Comparison of ENCODE assay signal across 2 cellular contexts in genomic region chr16:3348547-3349167, GRCh38.
TF ChIP-seq lines count a peak whose summit lies in the region.

No MANE protein-coding gene starts in this region.

TF ChIP-seq in K562, 482 proteins besides CTCF, POLR2A, EP300 and RAD21 (continues in another document):
- TF ChIP-seq NONO (IDR thresholded peaks at IDR 0.05; ENCODE audit: low read depth in 2 of 2, low read length in 1 of 2) (peak in 1 of 2 experiments; percentile 80; a peak in 1 of 4 replicates), GABPA (tag; conservative IDR thresholded peaks at IDR 0.05; ENCODE audit: low read depth) (no peak), ETV6 (IDR thresholded peaks at IDR 0.05; ENCODE audit: borderline replicate concordance in 1 of 2, low read depth in 2 of 2, low read length in 1 of 2) (peak in 1 of 2 experiments; percentile 50; a peak in 1 of 4 replicates), ETV6 (CRISPR knock-in tag; IDR thresholded peaks at IDR 0.05; ENCODE audit: borderline replicate concordance) (no peak), MCM2 (IDR thresholded peaks at IDR 0.05; ENCODE audit: low read depth) (no peak), ZNF584 (CRISPR knock-in tag; IDR thresholded peaks at IDR 0.05; ENCODE audit: low read depth) (peak; percentile 75; the same call in 1 of the 2 replicates), PPARD (CRISPR knock-in tag; IDR thresholded peaks at IDR 0.05) (no peak), ZNF780A (CRISPR knock-in tag; IDR thresholded peaks at IDR 0.05) (no peak), SPI1 (IDR thresholded peaks at IDR 0.05; ENCODE audit: borderline replicate concordance, low read depth, low read length) (peak; percentile 71; the same call in 1 of the 2 replicates), ZNF639 (CRISPR knock-in tag; conservative IDR thresholded peaks at IDR 0.05 in 1 of 2, IDR thresholded peaks at IDR 0.05 in 1 of 2) (no peak), GTF2E2 (tag; IDR thresholded peaks at IDR 0.05) (0 out of 2 replicates have a peak, but pooled peaks have one; percentile 17), PHTF2 (CRISPR knock-in tag; IDR thresholded peaks at IDR 0.05) (no peak), ZNF41 (CRISPR knock-in tag; conservative IDR thresholded peaks at IDR 0.05) (no peak), POLR3A (IDR thresholded peaks at IDR 0.05; ENCODE audit: borderline replicate concordance, extremely low read depth, insufficient read depth, insufficient read length) (no peak), XRCC4 (IDR thresholded peaks at IDR 0.05; ENCODE audit: extremely low read depth, insufficient read depth, insufficient read length) (no peak), TOE1 (IDR thresholded peaks at IDR 0.05; ENCODE audit: borderline replicate concordance) (0 out of 2 replicates have a peak, but pooled peaks have one; percentile 41), TOE1 (CRISPR knock-in tag; IDR thresholded peaks at IDR 0.05; ENCODE audit: borderline replicate concordance, low read depth) (no peak), EWSR1 (IDR thresholded peaks at IDR 0.05; ENCODE audit: borderline replicate concordance, low read depth, partially characterized antibody) (no peak), IRF2 (CRISPR knock-in tag; IDR thresholded peaks at IDR 0.05) (no peak), HES1 (IDR thresholded peaks at IDR 0.05; ENCODE audit: low read depth) (peak; percentile 97), CCAR2 (IDR thresholded peaks at IDR 0.05; ENCODE audit: low read depth, low read length) (no peak), ARID1B (IDR thresholded peaks at IDR 0.05) (peak; percentile 96), SUPT5H (IDR thresholded peaks at IDR 0.05) (no peak), GTF2A2 (tag; IDR thresholded peaks at IDR 0.05) (no peak), NELFE (IDR thresholded peaks at IDR 0.05; ENCODE audit: insufficient read depth, insufficient read length) (no peak), SREBF1 (IDR thresholded peaks at IDR 0.05; ENCODE audit: borderline replicate concordance, low read depth, low read length) (no peak), ELF4 (CRISPR knock-in tag; IDR thresholded peaks at IDR 0.05) (no peak), ZNF175 (CRISPR knock-in tag; IDR thresholded peaks at IDR 0.05; ENCODE audit: low read depth) (peak; percentile 73; the same call in 1 of the 2 replicates)
- TF ChIP-seq, protein P1, sequence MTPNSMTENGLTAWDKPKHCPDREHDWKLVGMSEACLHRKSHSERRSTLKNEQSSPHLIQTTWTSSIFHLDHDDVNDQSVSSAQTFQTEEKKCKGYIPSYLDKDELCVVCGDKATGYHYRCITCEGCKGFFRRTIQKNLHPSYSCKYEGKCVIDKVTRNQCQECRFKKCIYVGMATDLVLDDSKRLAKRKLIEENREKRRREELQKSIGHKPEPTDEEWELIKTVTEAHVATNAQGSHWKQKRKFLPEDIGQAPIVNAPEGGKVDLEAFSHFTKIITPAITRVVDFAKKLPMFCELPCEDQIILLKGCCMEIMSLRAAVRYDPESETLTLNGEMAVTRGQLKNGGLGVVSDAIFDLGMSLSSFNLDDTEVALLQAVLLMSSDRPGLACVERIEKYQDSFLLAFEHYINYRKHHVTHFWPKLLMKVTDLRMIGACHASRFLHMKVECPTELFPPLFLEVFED (CRISPR knock-in tag; conservative IDR thresholded peaks at IDR 0.05): no peak
- TF ChIP-seq, protein P2, sequence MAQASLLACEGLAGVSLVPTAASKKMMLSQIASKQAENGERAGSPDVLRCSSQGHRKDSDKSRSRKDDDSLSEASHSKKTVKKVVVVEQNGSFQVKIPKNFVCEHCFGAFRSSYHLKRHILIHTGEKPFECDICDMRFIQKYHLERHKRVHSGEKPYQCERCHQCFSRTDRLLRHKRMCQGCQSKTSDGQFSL (CRISPR knock-in tag; IDR thresholded peaks at IDR 0.05): 0 out of 2 replicates have a peak, but pooled peaks have one; percentile 21
- TF ChIP-seq, protein P2 (tag; IDR thresholded peaks at IDR 0.05): no peak

TF ChIP-seq in WTC11, 78 proteins besides CTCF, POLR2A, EP300 and RAD21:
- TF ChIP-seq, protein P3, sequence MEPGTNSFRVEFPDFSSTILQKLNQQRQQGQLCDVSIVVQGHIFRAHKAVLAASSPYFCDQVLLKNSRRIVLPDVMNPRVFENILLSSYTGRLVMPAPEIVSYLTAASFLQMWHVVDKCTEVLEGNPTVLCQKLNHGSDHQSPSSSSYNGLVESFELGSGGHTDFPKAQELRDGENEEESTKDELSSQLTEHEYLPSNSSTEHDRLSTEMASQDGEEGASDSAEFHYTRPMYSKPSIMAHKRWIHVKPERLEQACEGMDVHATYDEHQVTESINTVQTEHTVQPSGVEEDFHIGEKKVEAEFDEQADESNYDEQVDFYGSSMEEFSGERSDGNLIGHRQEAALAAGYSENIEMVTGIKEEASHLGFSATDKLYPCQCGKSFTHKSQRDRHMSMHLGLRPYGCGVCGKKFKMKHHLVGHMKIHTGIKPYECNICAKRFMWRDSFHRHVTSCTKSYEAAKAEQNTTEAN (CRISPR knock-in tag; IDR thresholded peaks at IDR 0.05): no peak
- TF ChIP-seq GTF2I (CRISPR knock-in tag; conservative IDR thresholded peaks at IDR 0.05) (no peak), ATF3 (CRISPR knock-in tag; conservative IDR thresholded peaks at IDR 0.05) (no peak), ZNF219 (CRISPR knock-in tag; IDR thresholded peaks at IDR 0.05; ENCODE audit: borderline replicate concordance) (no peak), NR1H2 (CRISPR knock-in tag; IDR thresholded peaks at IDR 0.05) (no peak)
